9 cellular contexts compared by ENCODE assay signal in genomic region chr4:80462537-80463207, GRCh38.
DNase-seq lines count a peak whose midpoint lies in the region; ATAC-seq lines count a peak whose summit lies in the region.
"Had no signal": no experiment of that assay in that cellular context is flagged by ENCODE, and none has a peak within 500 bp of the region (broad histone marks: within the 10 kb centered on the region; RNA-seq: fewer than 3 reads in every experiment).

No MANE protein-coding gene starts in this region.

- no peaks in the 10 kb centered on the region for H3K36me3 ChIP-seq in GM23248 (ENCODE audit: low read depth)
- no peaks in the 10 kb centered on the region for H3K36me3 ChIP-seq in mucosa of rectum (ENCODE audit: control insufficient read depth in 2 of 2, insufficient read depth in 2 of 2, low read length in 2 of 2)

- ATAC-seq in GM18502 (IDR thresholded peaks at IDR 0.05; ENCODE audit: poor library complexity, unreplicated experiment), result peak; percentile 75

- DNase-seq in GM23248, result peak; percentile 40
- peak; percentile 15 for DNase-seq in RPMI7951 (ENCODE audit: low read depth)
- DNase-seq in GDM1 (lab: John Stamatoyannopoulos, UW), result no peak
- no peak for DNase-seq in NCI-H2227 treated with DMSO at 0.1 percent for 48 hours (lab: John Stamatoyannopoulos, UW)
- DNase-seq in hepatic stellate cell (ENCODE audit: low spot score), result no peak
- DNase-seq in NCI-H2171 treated with DMSO at 0.1 percent for 48 hours (lab: John Stamatoyannopoulos, UW), result no peak
- DNase-seq: NCI-H1092 treated with DMSO at 0.1 percent for 48 hours had no signal

- H3F3A ChIP-seq in GM23248 (ENCODE audit: insufficient read depth), result no peaks in the 10 kb centered on the region

- H3K27me3 ChIP-seq in GM23248 (replicated peaks; ENCODE audit: insufficient read depth), result no peaks in the 10 kb centered on the region
- H3K27me3 ChIP-seq in mucosa of rectum (ENCODE audit: control insufficient read depth in 2 of 2, insufficient read depth in 2 of 2, low read length in 2 of 2), result no peaks in the 10 kb centered on the region

- peak overlapping the region; percentile 78 for H3K4me2 ChIP-seq in GM23248 (ENCODE audit: unreplicated experiment)

- peak overlapping the region; percentile 64 for H2AFZ ChIP-seq in GM23248

- H3K9me2 ChIP-seq in GM23248 (ENCODE audit: insufficient read depth), result peaks cover 4% of the 10 kb centered on the region; the same call in 1 of the 2 replicates

- H3K4me3 ChIP-seq in GM23248, result peak overlapping the region; percentile 63
- peak overlapping the region; percentile 3 to 48 for H3K4me3 ChIP-seq in mucosa of rectum (ENCODE audit: low read length in 2 of 2)

- WGBS in GM23248 (ENCODE audit: low coverage in 1 of 2, low lambda C conversion rate in 2 of 2, missing lambda C conversion rate in 2 of 2), 2 experiments, result 56% methylated on average over 2 of the region's 2 CpGs

- H3K9me3 ChIP-seq in GM23248 (ENCODE audit: low read depth), result no peaks in the 10 kb centered on the region
- no peaks in the 10 kb centered on the region for H3K9me3 ChIP-seq in mucosa of rectum (ENCODE audit: control insufficient read depth in 2 of 2, low read length in 2 of 2)

- no peaks in the 10 kb centered on the region for H4K20me1 ChIP-seq in GM23248 (ENCODE audit: insufficient read depth)

- in situ Hi-C loops in GM23248 (cut with MboI), result no loop called here

- H3K9ac ChIP-seq in GM23248 (peak overlapping the region; percentile 40), mucosa of rectum (ENCODE audit: low read depth in 1 of 2, low read length in 2 of 2) (no peak overlapping the region)

- H3K27ac ChIP-seq in GM23248, result no peak overlapping the region; the same call in 1 of the 2 replicates
- no peak overlapping the region for H3K27ac ChIP-seq in mucosa of rectum (ENCODE audit: low read depth in 2 of 2, low read length in 2 of 2)

- H3K79me2 ChIP-seq in GM23248 (ENCODE audit: insufficient read depth), result no peaks in the 10 kb centered on the region

- H3K4me1 ChIP-seq in GM23248 (ENCODE audit: insufficient read depth), result no peaks in the 10 kb centered on the region
- H3K4me1 ChIP-seq in mucosa of rectum (ENCODE audit: control insufficient read depth in 2 of 2, insufficient read depth in 2 of 2, low read length in 2 of 2), result no peaks in the 10 kb centered on the region

Comparison
In these comparisons a context has a peak if more than half of its experiments do, and no peak if none do; other contexts are left out.
1. DNase-seq: peak in GM23248 (single experiment) and RPMI7951 (single experiment); none in GDM1 (single experiment), NCI-H2227 treated with DMSO at 0.1 percent for 48 hours (single experiment), hepatic stellate cell (single experiment) and NCI-H2171 treated with DMSO at 0.1 percent for 48 hours (single experiment).